Comparison of ENCODE assay signal across 9 cellular contexts in genomic region chr17:80474933-80475915, GRCh38. TPM values are rescaled to one million over a fixed set of nuclear protein-coding genes. Genes with fewer than 3 reads are reported as not detected.
DNase-seq lines count a peak whose midpoint lies in the region; ATAC-seq and TF ChIP-seq lines count a peak whose summit lies in the region.
"Had no signal": no experiment of that assay in that cellular context is flagged by ENCODE, and none has a peak within 500 bp of the region (broad histone marks: within the 10 kb centered on the region; RNA-seq: fewer than 3 reads in every experiment).

No MANE protein-coding gene starts in this region.

- 3 to 5% methylated on average over 56 of the region's 56 CpGs for WGBS in sigmoid colon, 2 donors

- no peaks in the 10 kb centered on the region for H3F3A ChIP-seq in PC-3 (ENCODE audit: low read length, unreplicated experiment)

- no peak for TF ChIP-seq POLR2A in sigmoid colon (IDR thresholded peaks at IDR 0.05)

- H3K4me3 ChIP-seq in PC-3 (ENCODE audit: low read length) (peak overlapping the region; percentile 56), sigmoid colon (peak overlapping the region; percentile 48 to 64 (median 58))
- peak overlapping the region; percentile 49 for H3K4me3 ChIP-seq in effector memory CD4-positive, alpha-beta T cell (ENCODE audit: insufficient read depth, low read depth, low read length, poor library complexity, severe bottlenecking)

- intact Hi-C loops in PC-3 (cut with micrococcal nuclease) = loop anchor here (2.0 kb wide), 1 partner anchor 100 kb away; no protein-coding TSS in a partner anchor
- intact Hi-C loops in sigmoid colon (cut with DNase I) = loop anchor here (2.0 to 10.0 kb wide), 3 partner anchors 14 to 387 kb away; no protein-coding TSS in a partner anchor
- intact Hi-C loops in posterior vena cava (cut with DNase I) = no loop called here

- DNase-seq in NCI-H524 (lab: John Stamatoyannopoulos, UW) (peak; percentile 76 to 83), NCI-H524 treated with DMSO at 0.1 percent for 48 hours (lab: John Stamatoyannopoulos, UW) (no peak), PC-3 (no peak), sigmoid colon (no peak), posterior vena cava (ENCODE audit: low spot score) (no peak), iPS-NIHi11 (ENCODE audit: low spot score) (no peak), NCI-H2196 treated with DMSO at 0.1 percent for 48 hours (lab: John Stamatoyannopoulos, UW; ENCODE audit: unreplicated experiment) (no peak)
- DNase-seq in effector memory CD4-positive, alpha-beta T cell = no peak

- TF ChIP-seq CTCF in PC-3 (conservative IDR thresholded peaks at IDR 0.05; ENCODE audit: low read depth, low read length) (0 out of 2 replicates have a peak, but pooled peaks have one; percentile 21), sigmoid colon (IDR thresholded peaks at IDR 0.05) (no peak)

- no peak for TF ChIP-seq EP300 in sigmoid colon (IDR thresholded peaks at IDR 0.05)

- H3K36me3 ChIP-seq in PC-3 (ENCODE audit: low read depth, low read length) (no peaks in the 10 kb centered on the region), sigmoid colon (peaks cover 0 to 31% (median 0%) of the 10 kb centered on the region in 4 donors)
- no peaks in the 10 kb centered on the region for H3K36me3 ChIP-seq in effector memory CD4-positive, alpha-beta T cell (ENCODE audit: control insufficient read depth, insufficient read depth, low read length)
- H3K36me3 ChIP-seq: SJSA1 had no signal

- no peak overlapping the region for H3K27ac ChIP-seq in PC-3 (ENCODE audit: low read length)
- H3K27ac ChIP-seq in effector memory CD4-positive, alpha-beta T cell (ENCODE audit: insufficient read depth, low read length, poor library complexity, severe bottlenecking) = no peak overlapping the region
- H3K27ac ChIP-seq in sigmoid colon = peak overlapping the region in 3 of 4 donors; percentile 85
- H3K27ac ChIP-seq: SJSA1 had no signal

- H3K4me1 ChIP-seq in PC-3 (ENCODE audit: insufficient read depth, low read length) = peaks cover 19% of the 10 kb centered on the region
- H3K4me1 ChIP-seq in effector memory CD4-positive, alpha-beta T cell (ENCODE audit: control insufficient read depth, insufficient read depth, low read length, poor library complexity, severe bottlenecking) = peaks cover 45% of the 10 kb centered on the region
- peaks cover 6 to 56% (median 54%) of the 10 kb centered on the region in 4 donors for H3K4me1 ChIP-seq in sigmoid colon

- H4K20me1 ChIP-seq in PC-3 (ENCODE audit: low read length) = no peaks in the 10 kb centered on the region

- BruUV-seq in PC-3 (replicated peaks; lab: Mats Ljungman, UMichigan) = TSS peak; percentile 49

- H3K9me3 ChIP-seq in PC-3 (ENCODE audit: low read length) = no peaks in the 10 kb centered on the region
- H3K9me3 ChIP-seq in effector memory CD4-positive, alpha-beta T cell (ENCODE audit: control insufficient read depth, low read length) = no peaks in the 10 kb centered on the region
- no peaks in the 10 kb centered on the region for H3K9me3 ChIP-seq in sigmoid colon

- POLR2A ChIA-PET in PC-3 (lab: Charles Lee; ENCODE audit: unreplicated experiment) = interaction anchor here (0.7 kb wide), 1 partner anchor 20 kb away, joined by 4 read pairs; no protein-coding TSS in a partner anchor

- peak overlapping the region; percentile 84 for H3K4me2 ChIP-seq in PC-3 (ENCODE audit: low read length)

- CTCF ChIA-PET in PC-3 (lab: Charles Lee) = interaction anchor here (0.6 kb wide), 2 partner anchors 21 to 48 kb away, joined by 3 read pairs; no protein-coding TSS in a partner anchor

- H3K27me3 ChIP-seq in PC-3 (ENCODE audit: low read length) (peaks cover 42% of the 10 kb centered on the region), sigmoid colon (peaks cover 23 to 55% (median 49%) of the 10 kb centered on the region in 3 donors)
- peaks cover 55% of the 10 kb centered on the region for H3K27me3 ChIP-seq in effector memory CD4-positive, alpha-beta T cell (replicated peaks; ENCODE audit: control insufficient read depth, insufficient read depth, low read length, poor library complexity, severe bottlenecking)

- H3K79me2 ChIP-seq in PC-3 (ENCODE audit: low read length) = no peaks in the 10 kb centered on the region

- H2AFZ ChIP-seq in PC-3 (ENCODE audit: low read length) = peak overlapping the region; percentile 81

- H3K9ac ChIP-seq in PC-3 (ENCODE audit: low read length) = no peak overlapping the region

- ATAC-seq in PC-3 = peak; percentile 40

- no peaks in the 10 kb centered on the region for H3K9me2 ChIP-seq in PC-3 (replicated peaks; ENCODE audit: low read length)

RNA-seq across cellular contexts. Expression of gene NPTX1, which starts 1.2 kb away (rescaled TPM):
- total RNA-seq in PC-3 (2014; rRNA removed) (0.55 and 4.3 TPM in 2 replicates), sigmoid colon (10 to 100 TPM; 36.9 to 67.3 (median 46.0) TPM), posterior vena cava (under 1 TPM; 0.14 to 0.37 TPM)
- 1 to 10 TPM in 1 of 3 donors, under 1 TPM in 2; 0.60 to 1.9 (median 0.69) TPM for polyA plus RNA-seq in sigmoid colon

Comparison
In these comparisons a context has a peak if more than half of its experiments do, and no peak if none do; other contexts are left out.
1. DNase-seq: peak in NCI-H524 (2 of 2); none in NCI-H524 treated with DMSO at 0.1 percent for 48 hours (single experiment), PC-3 (single experiment), effector memory CD4-positive, alpha-beta T cell (0 of 3), sigmoid colon (single experiment), posterior vena cava (single experiment), iPS-NIHi11 (single experiment) and NCI-H2196 treated with DMSO at 0.1 percent for 48 hours (single experiment).
2. H3K27ac ChIP-seq: peak in sigmoid colon (3 of 4); none in PC-3 (single experiment) and effector memory CD4-positive, alpha-beta T cell (single experiment).
3. intact Hi-C loops: an anchor here in PC-3 (2.0 kb wide) and sigmoid colon (2.0 to 10.0 kb wide); none called in posterior vena cava.
4. Peak in every context shown above with its lines, with median percentiles within 50 percentile points of each other: H3K4me3 ChIP-seq.